Comparison of ENCODE assay signal across 12 cellular contexts in the genomic region with DNA sequence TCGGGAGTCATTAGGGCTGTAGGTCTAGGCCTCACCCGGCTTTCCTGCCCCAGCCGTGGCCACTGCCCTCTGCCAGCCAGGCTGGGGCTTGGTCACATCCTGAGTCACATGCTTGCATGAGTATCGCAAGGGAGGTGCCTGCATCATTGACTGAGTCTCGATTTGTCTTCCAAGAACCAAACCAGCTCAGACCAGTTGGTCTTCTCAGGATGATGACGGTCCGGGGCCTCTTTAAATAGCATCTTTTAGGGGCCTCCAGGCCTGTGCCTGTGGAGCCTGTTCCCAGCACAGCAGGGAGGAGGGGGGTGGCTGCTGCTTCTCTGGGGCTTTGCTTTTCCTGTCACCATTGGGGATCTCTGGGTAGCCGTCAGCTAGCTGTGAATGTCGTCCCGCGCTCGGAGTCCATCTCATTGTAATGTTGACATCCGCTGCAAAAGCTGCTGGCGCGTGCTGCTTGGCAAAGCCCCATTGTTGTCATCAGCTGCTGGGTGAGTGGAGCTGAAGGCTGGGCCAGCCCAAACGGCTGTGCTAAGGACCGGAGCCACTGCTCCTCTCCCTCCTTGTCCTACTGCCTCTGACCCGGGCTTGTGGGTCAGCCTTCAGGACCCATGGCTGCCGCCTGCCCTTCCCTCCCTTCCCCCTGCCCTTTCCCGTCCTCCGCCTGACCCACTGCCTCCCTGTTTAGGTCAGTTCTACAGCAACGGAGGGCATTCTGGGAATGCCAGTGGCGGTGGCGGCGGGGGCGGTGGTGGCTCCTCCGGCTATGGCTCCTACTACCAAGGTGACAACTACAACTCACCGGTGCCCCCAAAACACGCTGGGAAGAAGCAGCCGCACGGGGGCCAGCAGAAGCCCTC. TPM values are rescaled to one million over a fixed set of nuclear protein-coding genes. Genes with fewer than 3 reads are reported as not detected.
DNase-seq lines count a peak whose midpoint lies in the region; TF ChIP-seq lines count a peak whose summit lies in the region.
"Had no signal": no experiment of that assay in that cellular context is flagged by ENCODE, and none has a peak within 500 bp of the region (broad histone marks: within the 10 kb centered on the region; RNA-seq: fewer than 3 reads in every experiment).

No MANE protein-coding gene starts in this region.

- intact Hi-C loops in CD14-positive monocyte (cut with micrococcal nuclease) = no loop called here

- DNase-seq in activated naive CD4-positive, alpha-beta T cell (lab: John Stamatoyannopoulos, UW) = no peak
- DNase-seq in ecto neural progenitor cell (ENCODE audit: low spot score) (peak; percentile 45), hepatic stellate cell (ENCODE audit: low spot score) (peak; percentile 66), superior temporal gyrus (ENCODE audit: extremely low spot score) (peak; percentile 85), CD14-positive monocyte (ENCODE audit: low spot score) (no peak), HUDEP-2 (lab: John Stamatoyannopoulos, UW; ENCODE audit: unreplicated experiment in 76 of 76) (no peak), KG1 (lab: John Stamatoyannopoulos, UW) (no peak)
- DNase-seq: activated CD4-positive, alpha-beta T cell treated with anti-CD3 and anti-CD28 coated beads, Interleukin-2, amount 10 ng/mL, durations not matched to agents 7 days and 5 days; activated naive CD4-positive, alpha-beta T cell treated with anti-CD3 and anti-CD28 coated beads, Interleukin-2, amount 10 ng/mL, durations not matched to agents 7 days and 5 days; NCI-H524; small intestine had no signal

- TF ChIP-seq CTCF in CD14-positive monocyte (IDR thresholded peaks at IDR 0.05) = no peak

- H3K36me3 Mint-ChIP-seq in activated naive CD4-positive, alpha-beta T cell treated with anti-CD3 and anti-CD28 coated beads, Interleukin-2, amount 50 U/mL, for 24 hours = peaks cover 11% of the 10 kb centered on the region
- peaks cover 87 to 97% of the 10 kb centered on the region in 2 donors for H3K36me3 Mint-ChIP-seq in CD14-positive monocyte

- H3K9me3 Mint-ChIP-seq in activated naive CD4-positive, alpha-beta T cell treated with anti-CD3 and anti-CD28 coated beads, Interleukin-2, amount 50 U/mL, for 24 hours = no peaks in the 10 kb centered on the region
- H3K9me3 Mint-ChIP-seq in CD14-positive monocyte = no peaks in the 10 kb centered on the region
- H3K9me3 Mint-ChIP-seq: activated CD4-positive, alpha-beta T cell treated with anti-CD3 and anti-CD28 coated beads, Interleukin-2, amount 10 ng/mL, durations not matched to agents 7 days and 5 days; activated naive CD4-positive, alpha-beta T cell treated with anti-CD3 and anti-CD28 coated beads, Interleukin-2, amount 10 ng/mL, durations not matched to agents 7 days and 5 days had no signal

- no peaks in the 10 kb centered on the region for H3K4me1 Mint-ChIP-seq in activated naive CD4-positive, alpha-beta T cell treated with anti-CD3 and anti-CD28 coated beads, Interleukin-2, amount 50 U/mL, for 24 hours
- no peaks in the 10 kb centered on the region for H3K4me1 Mint-ChIP-seq in CD14-positive monocyte
- H3K4me1 Mint-ChIP-seq: activated CD4-positive, alpha-beta T cell treated with anti-CD3 and anti-CD28 coated beads, Interleukin-2, amount 10 ng/mL, durations not matched to agents 7 days and 5 days; activated naive CD4-positive, alpha-beta T cell treated with anti-CD3 and anti-CD28 coated beads, Interleukin-2, amount 10 ng/mL, durations not matched to agents 7 days and 5 days had no signal

- peak overlapping the region; percentile 17 for H3K27ac Mint-ChIP-seq in activated naive CD4-positive, alpha-beta T cell treated with anti-CD3 and anti-CD28 coated beads, Interleukin-2, amount 50 U/mL, for 24 hours
- H3K27ac Mint-ChIP-seq in CD14-positive monocyte = peak overlapping the region in 1 of 7 donors; percentile 50
- H3K27ac Mint-ChIP-seq: activated CD4-positive, alpha-beta T cell treated with anti-CD3 and anti-CD28 coated beads, Interleukin-2, amount 10 ng/mL, durations not matched to agents 7 days and 5 days; activated naive CD4-positive, alpha-beta T cell treated with anti-CD3 and anti-CD28 coated beads, Interleukin-2, amount 10 ng/mL, durations not matched to agents 7 days and 5 days had no signal

- H3K4me3 Mint-ChIP-seq in activated naive CD4-positive, alpha-beta T cell treated with anti-CD3 and anti-CD28 coated beads, Interleukin-2, amount 50 U/mL, for 24 hours = no peak overlapping the region
- no peak overlapping the region for H3K4me3 Mint-ChIP-seq in CD14-positive monocyte
- H3K4me3 Mint-ChIP-seq: activated CD4-positive, alpha-beta T cell treated with anti-CD3 and anti-CD28 coated beads, Interleukin-2, amount 10 ng/mL, durations not matched to agents 7 days and 5 days; activated naive CD4-positive, alpha-beta T cell treated with anti-CD3 and anti-CD28 coated beads, Interleukin-2, amount 10 ng/mL, durations not matched to agents 7 days and 5 days had no signal

- no peaks in the 10 kb centered on the region for H3K27me3 Mint-ChIP-seq in activated naive CD4-positive, alpha-beta T cell treated with anti-CD3 and anti-CD28 coated beads, Interleukin-2, amount 50 U/mL, for 24 hours
- peaks cover 0 to 4% (median 0%) of the 10 kb centered on the region in 3 donors for H3K27me3 Mint-ChIP-seq in CD14-positive monocyte (ENCODE audit: low read depth in 3 of 3)
- H3K27me3 Mint-ChIP-seq: activated CD4-positive, alpha-beta T cell treated with anti-CD3 and anti-CD28 coated beads, Interleukin-2, amount 10 ng/mL, durations not matched to agents 7 days and 5 days had no signal

RNA-seq across cellular contexts. Expression of a gene that starts 14.3 kb away (rescaled TPM):
- 10 to 100 TPM in 1 of 2 donors, 1 to 10 TPM in 1; 9.9 to 12.3 TPM for polyA plus RNA-seq in CD14-positive monocyte

RNA-seq across cellular contexts. Expression of a gene that starts 31.0 kb away (rescaled TPM):
- 10 to 100 TPM; 53.0 to 69.5 TPM for polyA plus RNA-seq in CD14-positive monocyte

RNA-seq across cellular contexts. Expression of a gene that starts 32.7 kb away (rescaled TPM):
- polyA plus RNA-seq in CD14-positive monocyte = 10 to 100 TPM; 34.4 to 48.1 TPM

Comparison
In these comparisons a context has a peak if more than half of its experiments do, and no peak if none do; other contexts are left out.
1. DNase-seq: peak in ecto neural progenitor cell (single experiment), hepatic stellate cell (single experiment) and superior temporal gyrus (single experiment); none in activated naive CD4-positive, alpha-beta T cell (0 of 4), CD14-positive monocyte (single experiment), HUDEP-2 (0 of 76) and KG1 (single experiment).